In genomic region chr5:88660947-88661869, GRCh38 we compare ENCODE assay signal across 8 cellular contexts.
DNase-seq lines count a peak whose midpoint lies in the region; ATAC-seq, FAIRE-seq and TF ChIP-seq lines count a peak whose summit lies in the region.

No MANE protein-coding gene starts in this region.

- H3K4me2 ChIP-seq in astrocyte (ENCODE audit: low read length): peak overlapping the region; percentile 87

- peak; percentile 74 for DNase-seq in NK-92 treated with Interleukin-12 subunit alpha and Interleukin-12 subunit beta, amount 100 ng/mL, for 24 hours (lab: John Stamatoyannopoulos, UW)
- DNase-seq in NK-92 (lab: John Stamatoyannopoulos, UW; ENCODE audit: unreplicated experiment) (no peak), NCI-H748 (lab: John Stamatoyannopoulos, UW; ENCODE audit: unreplicated experiment) (peak; percentile 99), astrocyte (ENCODE audit: low read depth) (peak; percentile 97), iPS DF 6.9 (ENCODE audit: low read depth, low spot score) (no peak)

- H3K27ac Mint-ChIP-seq in astrocyte (ENCODE audit: unreplicated experiment): peak overlapping the region; percentile 79

- H3K4me1 Mint-ChIP-seq in astrocyte (ENCODE audit: low read depth, unreplicated experiment): peaks cover 5% of the 10 kb centered on the region

- peak overlapping the region; percentile 67 for H3K4me3 ChIP-seq in astrocyte (ENCODE audit: insufficient read depth, low read depth, low read length)
- H3K4me3 ChIP-seq in iPS DF 6.9 (ENCODE audit: low read length): peak overlapping the region; percentile 38; the same call in 1 of the 2 replicates
- peak overlapping the region in 2 of 3 donors; percentile 31 to 51 for H3K4me3 ChIP-seq in skeletal muscle tissue (ENCODE audit: low read length in 3 of 3)

- ATAC-seq in GM21381 (IDR thresholded peaks at IDR 0.05; ENCODE audit: unreplicated experiment) (peak; percentile 67), HG03565 (IDR thresholded peaks at IDR 0.05; ENCODE audit: unreplicated experiment) (peak; percentile 67)

- no peaks in the 10 kb centered on the region for H3K9me3 Mint-ChIP-seq in astrocyte (ENCODE audit: unreplicated experiment)

- H3K36me3 Mint-ChIP-seq in astrocyte (ENCODE audit: low read depth, unreplicated experiment): no peaks in the 10 kb centered on the region

- no peak for TF ChIP-seq CTCF in astrocyte (IDR thresholded peaks at IDR 0.05; ENCODE audit: insufficient read depth, low read depth, low read length)

- FAIRE-seq in astrocyte (lab: Jason Lieb, UNC): no peak

- H3K9me3 ChIP-seq in astrocyte (ENCODE audit: insufficient read depth, low read depth, low read length): no peaks in the 10 kb centered on the region
- H3K9me3 ChIP-seq in iPS DF 6.9 (ENCODE audit: control insufficient read depth, insufficient read depth, low read length): no peaks in the 10 kb centered on the region
- H3K9me3 ChIP-seq in skeletal muscle tissue (ENCODE audit: control insufficient read depth in 3 of 3, low read length in 3 of 3): peaks cover 0 to 3% (median 0%) of the 10 kb centered on the region in 3 donors

- H3K4me3 Mint-ChIP-seq in astrocyte (ENCODE audit: unreplicated experiment): peak overlapping the region; percentile 83

- no peaks in the 10 kb centered on the region for H3K36me3 ChIP-seq in astrocyte (ENCODE audit: insufficient read depth, low read length)
- no peaks in the 10 kb centered on the region for H3K36me3 ChIP-seq in iPS DF 6.9 (ENCODE audit: control insufficient read depth, insufficient read depth, low read length)
- H3K36me3 ChIP-seq in skeletal muscle tissue (ENCODE audit: control insufficient read depth in 3 of 3, insufficient read depth in 3 of 3, low read length in 3 of 3): no peaks in the 10 kb centered on the region

- WGBS in iPS DF 6.9 (ENCODE audit: insufficient coverage, insufficient read length): 89% methylated on average over 1 of the region's 53 CpGs

- peak overlapping the region; percentile 75 for H3K9ac ChIP-seq in astrocyte (ENCODE audit: low read length)
- no peak overlapping the region for H3K9ac ChIP-seq in skeletal muscle tissue (ENCODE audit: low read depth in 1 of 3, low read length in 3 of 3)

- H3K27me3 Mint-ChIP-seq in astrocyte (ENCODE audit: low read depth, unreplicated experiment): peaks cover 3% of the 10 kb centered on the region

- no peaks in the 10 kb centered on the region for H4K20me1 ChIP-seq in astrocyte (ENCODE audit: insufficient read depth, low read length)

- H3K79me2 ChIP-seq in astrocyte (ENCODE audit: insufficient read depth, low read length): peaks cover 45% of the 10 kb centered on the region

- peak overlapping the region; percentile 53 for H2AFZ ChIP-seq in astrocyte (ENCODE audit: low read depth, low read length)

- H3K4me1 ChIP-seq in astrocyte (ENCODE audit: insufficient read depth, low read length): peaks cover 34% of the 10 kb centered on the region
- H3K4me1 ChIP-seq in iPS DF 6.9 (ENCODE audit: control insufficient read depth, insufficient read depth, low read length): peaks cover 10% of the 10 kb centered on the region; the same call in 1 of the 2 replicates
- peaks cover 5 to 8% (median 8%) of the 10 kb centered on the region in 3 donors for H3K4me1 ChIP-seq in skeletal muscle tissue (ENCODE audit: control insufficient read depth in 3 of 3, insufficient read depth in 3 of 3, low read length in 3 of 3)

- H3K27me3 ChIP-seq in astrocyte (ENCODE audit: insufficient read depth, low read length) (no peaks in the 10 kb centered on the region), iPS DF 6.9 (ENCODE audit: control insufficient read depth, insufficient read depth, low read length) (peaks cover 28% of the 10 kb centered on the region), skeletal muscle tissue (ENCODE audit: control insufficient read depth in 3 of 3, insufficient read depth in 3 of 3, low read length in 3 of 3) (peaks cover 71 to 84% (median 78%) of the 10 kb centered on the region in 3 donors)

- H3K27ac ChIP-seq in astrocyte (ENCODE audit: low read depth, low read length): peak overlapping the region; percentile 78
- H3K27ac ChIP-seq in iPS DF 6.9 (ENCODE audit: low read length): no peak overlapping the region
- no peak overlapping the region for H3K27ac ChIP-seq in skeletal muscle tissue (ENCODE audit: low read depth, low read length)

Comparison
In these comparisons a context has a peak if more than half of its experiments do, and no peak if none do; other contexts are left out.
1. DNase-seq: peak in NK-92 treated with Interleukin-12 subunit alpha and Interleukin-12 subunit beta, amount 100 ng/mL, for 24 hours (single experiment), NCI-H748 (single experiment) and astrocyte (single experiment); none in NK-92 (single experiment) and iPS DF 6.9 (single experiment).
2. Peak in every context shown above with its lines, with median percentiles within 50 percentile points of each other: H3K4me3 ChIP-seq.